ENCODE assay signal across 10 cellular contexts in the genomic region with DNA sequence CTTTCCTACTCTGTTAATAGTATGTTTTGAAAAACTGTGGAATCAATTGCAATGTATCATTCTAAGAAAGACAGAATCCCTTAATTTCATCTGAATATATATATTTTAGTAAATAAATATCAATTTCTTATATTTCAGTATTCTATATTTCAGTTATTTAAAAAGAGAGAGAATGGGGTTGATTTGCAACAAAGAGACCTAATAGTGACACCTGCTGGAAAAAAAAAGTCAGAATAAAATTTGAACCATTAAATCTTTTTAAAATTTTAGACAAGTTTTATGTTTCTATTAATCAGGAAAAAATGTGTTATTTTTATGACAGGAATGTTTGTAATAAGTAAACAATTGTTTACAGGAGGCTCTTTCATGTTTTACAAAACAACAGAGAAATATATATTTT. TPM values are rescaled to one million over a fixed set of nuclear protein-coding genes. Genes with fewer than 3 reads are reported as not detected.
DNase-seq lines count a peak whose midpoint lies in the region; ATAC-seq, FAIRE-seq and TF ChIP-seq lines count a peak whose summit lies in the region.
"Had no signal": no experiment of that assay in that cellular context is flagged by ENCODE, and none has a peak within 500 bp of the region (broad histone marks: within the 10 kb centered on the region; RNA-seq: fewer than 3 reads in every experiment).

No MANE protein-coding gene starts in this region.

- H3K36me3 ChIP-seq in A673 (ENCODE audit: insufficient read depth, low read length, poor library complexity, severe bottlenecking) = no peaks in the 10 kb centered on the region
- H3K36me3 ChIP-seq in tibial nerve = no peaks in the 10 kb centered on the region

- no peaks in the 10 kb centered on the region for H3K9me3 ChIP-seq in A673 (ENCODE audit: low read depth, low read length, poor library complexity, severe bottlenecking)
- no peaks in the 10 kb centered on the region for H3K9me3 ChIP-seq in tibial nerve

- intact Hi-C loops in A673 (cut with micrococcal nuclease; ENCODE audit: unreplicated experiment) = loop anchor here (5.0 kb wide), 2 partner anchors 116 to 446 kb away; no protein-coding TSS in a partner anchor

- no peak overlapping the region for H3K27ac Mint-ChIP-seq in glutamatergic neuron (ENCODE audit: unreplicated experiment)
- H3K27ac Mint-ChIP-seq: stimulated activated naive CD8-positive, alpha-beta T cell treated with anti-CD3 and anti-CD28 coated beads, Interleukin-15, Interleukin-2, amounts not matched to agents 100 ng/mL and 50 ng/mL, for 24 hours had no signal

- peak; percentile 50; the same call in 1 of the 2 replicates for TF ChIP-seq CTCF in A673 (conservative IDR thresholded peaks at IDR 0.05; ENCODE audit: low read depth, low read length)
- peak; percentile 37 for TF ChIP-seq CTCF in glutamatergic neuron (IDR thresholded peaks at IDR 0.05; ENCODE audit: partially characterized antibody, unreplicated experiment)
- peak in 2 of 5 experiments; percentile 19 to 41 for TF ChIP-seq CTCF in tibial nerve (IDR thresholded peaks at IDR 0.05)

- ATAC-seq in GM19463 (IDR thresholded peaks at IDR 0.05; ENCODE audit: unreplicated experiment) (no peak), HG02840 (IDR thresholded peaks at IDR 0.05; ENCODE audit: low FRiP score, unreplicated experiment) (no peak), HG02759 (IDR thresholded peaks at IDR 0.05; ENCODE audit: unreplicated experiment) (no peak)

- H3K4me1 ChIP-seq in A673 (ENCODE audit: insufficient read depth, low read length, poor library complexity, severe bottlenecking) = no peaks in the 10 kb centered on the region
- H3K4me1 ChIP-seq in tibial nerve = no peaks in the 10 kb centered on the region

- POLR2A ChIA-PET in A673 (lab: Charles Lee; ENCODE audit: low non-redundant PET) = interaction anchor here (0.6 kb wide), 1 partner anchor 63 kb away, joined by 4 read pairs; no protein-coding TSS in a partner anchor

- no peaks in the 10 kb centered on the region for H3K27me3 Mint-ChIP-seq in glutamatergic neuron (ENCODE audit: unreplicated experiment)
- H3K27me3 Mint-ChIP-seq: stimulated activated naive CD8-positive, alpha-beta T cell treated with anti-CD3 and anti-CD28 coated beads, Interleukin-15, Interleukin-2, amounts not matched to agents 100 ng/mL and 50 ng/mL, for 24 hours had no signal

- no peak for TF ChIP-seq POLR2A in tibial nerve (IDR thresholded peaks at IDR 0.05)

- peaks cover 4% of the 10 kb centered on the region for H3K4me1 Mint-ChIP-seq in glutamatergic neuron (ENCODE audit: low read depth, unreplicated experiment)

- H3K36me3 Mint-ChIP-seq in glutamatergic neuron (ENCODE audit: unreplicated experiment) = no peaks in the 10 kb centered on the region

- no TSS peak for BruUV-seq in A673 (replicated peaks; lab: Mats Ljungman, UMichigan)

- H3K4me3 ChIP-seq in A673 (ENCODE audit: low read depth, low read length, poor library complexity, severe bottlenecking) = no peak overlapping the region
- no peak overlapping the region for H3K4me3 ChIP-seq in tibial nerve

- H3K27ac ChIP-seq in A673 (ENCODE audit: low read depth, low read length, poor library complexity, severe bottlenecking) (no peak overlapping the region), tibial nerve (no peak overlapping the region)

- CTCF ChIA-PET in A673 (lab: Charles Lee) = interaction anchor here (1.0 kb wide), 1 partner anchor 447 kb away, joined by 3 read pairs; no protein-coding TSS in a partner anchor

- no peak for DNase-seq in A673 (ENCODE audit: low spot score)
- peak; percentile 37 for DNase-seq in G401 (ENCODE audit: low spot score)
- peak; percentile 42 for DNase-seq in RCC 7860 (ENCODE audit: low spot score)
- DNase-seq in glutamatergic neuron = no peak
- DNase-seq in tibial nerve (ENCODE audit: low spot score in 2 of 2) = no peak

- H3K27me3 ChIP-seq in A673 (replicated peaks; ENCODE audit: insufficient read depth, low read depth, low read length, poor library complexity) (peaks cover 4% of the 10 kb centered on the region), tibial nerve (no peaks in the 10 kb centered on the region)

- peak; percentile 94 for FAIRE-seq in RCC 7860 (lab: Jason Lieb, UNC)

- no peak for TF ChIP-seq EP300 in tibial nerve (IDR thresholded peaks at IDR 0.05)

- in situ Hi-C loops in G401 (cut with HindIII; ENCODE audit: low sequenced_read_pairs) = no loop called here

- H3K9me3 Mint-ChIP-seq in glutamatergic neuron (ENCODE audit: unreplicated experiment) = no peaks in the 10 kb centered on the region
- H3K9me3 Mint-ChIP-seq: stimulated activated naive CD8-positive, alpha-beta T cell treated with anti-CD3 and anti-CD28 coated beads, Interleukin-15, Interleukin-2, amounts not matched to agents 100 ng/mL and 50 ng/mL, for 24 hours had no signal

- H3K4me3 Mint-ChIP-seq in glutamatergic neuron (ENCODE audit: unreplicated experiment) = no peak overlapping the region
- H3K4me3 Mint-ChIP-seq: stimulated activated naive CD8-positive, alpha-beta T cell treated with anti-CD3 and anti-CD28 coated beads, Interleukin-15, Interleukin-2, amounts not matched to agents 100 ng/mL and 50 ng/mL, for 24 hours had no signal

RNA-seq across cellular contexts. Expression of gene CCNT2, which starts 20.7 kb away (rescaled TPM):
- 41.7 and 43.0 TPM in 2 replicates for total RNA-seq in A673 (2021)
- total RNA-seq in G401 (2014; rRNA removed; shearing (Covaris generic)) = 18.3 and 20.5 TPM in 2 replicates
- 70.0 TPM for total RNA-seq in glutamatergic neuron (ENCODE audit: unreplicated experiment)
- total RNA-seq in tibial nerve = 10 to 100 TPM; 29.7 to 45.4 (median 31.9) TPM

RNA-seq across cellular contexts. Expression of gene ACMSD, which starts 59.5 kb away (rescaled TPM):
- not detected in 2 replicates for total RNA-seq in A673 (2021)
- total RNA-seq in G401 (2014; rRNA removed; shearing (Covaris generic)) = not detected in 2 replicates
- not detected for total RNA-seq in glutamatergic neuron (ENCODE audit: unreplicated experiment)
- total RNA-seq in tibial nerve = not detected
- total RNA-seq: posterior vena cava had no signal

Comparison
In these comparisons a context has a peak if more than half of its experiments do, and no peak if none do; other contexts are left out.
1. DNase-seq: peak in G401 (single experiment) and RCC 7860 (single experiment); none in A673 (single experiment), glutamatergic neuron (single experiment) and tibial nerve (0 of 2).